Comparison of ENCODE assay signal across 12 cellular contexts in genomic region chr4:52841707-52842456, GRCh38. TPM values are rescaled to one million over a fixed set of nuclear protein-coding genes. Genes with fewer than 3 reads are reported as not detected.
DNase-seq lines count a peak whose midpoint lies in the region; ATAC-seq and TF ChIP-seq lines count a peak whose summit lies in the region.
"Had no signal": no experiment of that assay in that cellular context is flagged by ENCODE, and none has a peak within 500 bp of the region (broad histone marks: within the 10 kb centered on the region; RNA-seq: fewer than 3 reads in every experiment).

No MANE protein-coding gene starts in this region.

- H3K4me1 Mint-ChIP-seq in naive thymus-derived CD4-positive, alpha-beta T cell, result peaks cover 0 to 4% (median 0%) of the 10 kb centered on the region in 7 donors

- H3K9me3 ChIP-seq in mammary epithelial cell (replicated peaks; ENCODE audit: insufficient read depth, low read length) (no peaks in the 10 kb centered on the region), gastrocnemius medialis (no peaks in the 10 kb centered on the region)
- no peaks in the 10 kb centered on the region for H3K9me3 ChIP-seq in naive thymus-derived CD4-positive, alpha-beta T cell (ENCODE audit: control insufficient read depth in 2 of 3, low read length in 3 of 3)
- H3K9me3 ChIP-seq: neutrophil had no signal

- no peak overlapping the region for H3K4me2 ChIP-seq in mammary epithelial cell (ENCODE audit: insufficient read depth, low read depth, low read length)

- CTCF ChIA-PET in mammary epithelial cell (lab: Charles Lee; ENCODE audit: low non-redundant PET), result no interaction called here
- CTCF ChIA-PET in naive thymus-derived CD4-positive, alpha-beta T cell (lab: Charles Lee), result no interaction called here

- WGBS in mammary epithelial cell (ENCODE audit: low coverage, missing lambda C conversion rate), result 36% methylated on average over 17 of the region's 18 CpGs

- DNase-seq in Daoy (ENCODE audit: low read depth), result peak; percentile 27
- DNase-seq in mammary epithelial cell, result peak; percentile 26
- DNase-seq in hypothalamus (lab: John Stamatoyannopoulos, UW), result peak in 26 of 51 donors; percentile 2 to 49 (median 26)
- no peak for DNase-seq in gastrocnemius medialis
- no peak for DNase-seq in DMS153 (lab: John Stamatoyannopoulos, UW)
- DNase-seq in activated CD8-positive, alpha-beta memory T cell treated with anti-CD3 and anti-CD28 coated beads, Interleukin-2, amount 50 U/mL, for 4 hours, result no peak
- DNase-seq in NCI-H2196 treated with DMSO at 0.1 percent for 48 hours (lab: John Stamatoyannopoulos, UW; ENCODE audit: unreplicated experiment), result no peak
- DNase-seq in naive thymus-derived CD4-positive, alpha-beta T cell, result no peak
- DNase-seq: activated CD4-positive, alpha-beta T cell treated with anti-CD3 and anti-CD28 coated beads for 4 hours; activated T-cell treated with anti-CD3 and anti-CD28 coated beads, Interleukin-2, amount 50 U/mL, for 72 hours; GF-D8 had no signal

- intact Hi-C loops in mammary epithelial cell (cut with micrococcal nuclease), result no loop called here
- intact Hi-C loops in gastrocnemius medialis (cut with DNase I; ENCODE audit: low total_unique reads), result no loop called here
- intact Hi-C loops in naive thymus-derived CD4-positive, alpha-beta T cell (cut with micrococcal nuclease), result no loop called here

- H3K9ac ChIP-seq in mammary epithelial cell (ENCODE audit: insufficient read depth, low read length), result no peak overlapping the region

- no peaks in the 10 kb centered on the region for H3K27me3 ChIP-seq in mammary epithelial cell (ENCODE audit: insufficient read depth, low read length)
- H3K27me3 ChIP-seq in gastrocnemius medialis, result no peaks in the 10 kb centered on the region
- no peaks in the 10 kb centered on the region for H3K27me3 ChIP-seq in naive thymus-derived CD4-positive, alpha-beta T cell (ENCODE audit: control insufficient read depth in 2 of 2, insufficient read depth in 2 of 2, low read length in 2 of 2)
- H3K27me3 ChIP-seq: neutrophil had no signal

- H3K4me1 ChIP-seq in mammary epithelial cell (ENCODE audit: insufficient read depth, low read length) (peaks cover 34% of the 10 kb centered on the region), gastrocnemius medialis (peaks cover 27 to 51% of the 10 kb centered on the region in 2 donors)
- H3K4me1 ChIP-seq in naive thymus-derived CD4-positive, alpha-beta T cell (ENCODE audit: control insufficient read depth in 2 of 2, insufficient read depth in 2 of 2, low read length in 2 of 2), result no peaks in the 10 kb centered on the region

- dilution Hi-C loops in mammary epithelial cell (cut with HindIII; ENCODE audit: low sequenced_read_pairs), result no loop called here

- TF ChIP-seq POLR2A in gastrocnemius medialis (IDR thresholded peaks at IDR 0.05), result no peak

- H3K27ac Mint-ChIP-seq in naive thymus-derived CD4-positive, alpha-beta T cell, result no peak overlapping the region
- H3K27ac Mint-ChIP-seq: activated T-cell treated with anti-CD3 and anti-CD28 coated beads, Interleukin-2, amount 50 U/mL, for 72 hours had no signal

- no peaks in the 10 kb centered on the region for H3K36me3 Mint-ChIP-seq in naive thymus-derived CD4-positive, alpha-beta T cell

- H3K27ac ChIP-seq in mammary epithelial cell (ENCODE audit: insufficient read depth, low read depth, low read length) (no peak overlapping the region), gastrocnemius medialis (peak overlapping the region in 3 of 4 donors; percentile 18 to 49 (median 44))
- H3K27ac ChIP-seq in naive thymus-derived CD4-positive, alpha-beta T cell (ENCODE audit: low read depth, low read length), result no peak overlapping the region
- H3K27ac ChIP-seq: neutrophil had no signal

- TF ChIP-seq CTCF in mammary epithelial cell (conservative IDR thresholded peaks at IDR 0.05 in 1 of 2, IDR thresholded peaks at IDR 0.05 in 1 of 2; ENCODE audit: extremely low read depth in 1 of 2, insufficient read depth in 1 of 2, low read depth in 1 of 2, low read length in 2 of 2) (no peak), gastrocnemius medialis (IDR thresholded peaks at IDR 0.05 in 4 of 5, conservative IDR thresholded peaks at IDR 0.05 in 1 of 5) (no peak)

- peaks cover 0 to 2% (median 0%) of the 10 kb centered on the region in 11 donors for H3K9me3 Mint-ChIP-seq in naive thymus-derived CD4-positive, alpha-beta T cell
- H3K9me3 Mint-ChIP-seq: activated T-cell treated with anti-CD3 and anti-CD28 coated beads, Interleukin-2, amount 50 U/mL, for 72 hours had no signal

- in situ Hi-C loops in mammary epithelial cell (cut with MboI; ENCODE audit: low sequenced_read_pairs in 2 of 2), result loop anchor here in 1 of 2 donors (25.0 kb wide), 1 partner anchor 280 kb away; no protein-coding TSS in a partner anchor
- in situ Hi-C loops in gastrocnemius medialis (cut with MboI; ENCODE audit: low sequenced_read_pairs in 4 of 4), result no loop called here

- no TSS peak for BruUV-seq in mammary epithelial cell (replicated peaks; lab: Mats Ljungman, UMichigan)

- no peaks in the 10 kb centered on the region for H3K79me2 ChIP-seq in mammary epithelial cell (ENCODE audit: insufficient read depth, low read length)

- H3K4me3 ChIP-seq in mammary epithelial cell (replicated peaks in 1 of 3; ENCODE audit: insufficient read depth in 1 of 3, low read depth in 2 of 3, low read length in 3 of 3) (no peak overlapping the region), gastrocnemius medialis (no peak overlapping the region)
- H3K4me3 ChIP-seq in naive thymus-derived CD4-positive, alpha-beta T cell (ENCODE audit: low read length), result no peak overlapping the region

- H3K4me3 Mint-ChIP-seq in naive thymus-derived CD4-positive, alpha-beta T cell, result no peak overlapping the region
- H3K4me3 Mint-ChIP-seq: activated T-cell treated with anti-CD3 and anti-CD28 coated beads, Interleukin-2, amount 50 U/mL, for 72 hours had no signal

- peak in 1 of 2 donors; percentile 19 for ATAC-seq in gastrocnemius medialis
- no peak for ATAC-seq in naive thymus-derived CD4-positive, alpha-beta T cell
- ATAC-seq: activated T-cell treated with anti-CD3 and anti-CD28 coated beads, Interleukin-2, amount 50 U/mL, for 72 hours had no signal

- POLR2A ChIA-PET in naive thymus-derived CD4-positive, alpha-beta T cell (lab: Charles Lee), result no interaction called here

- peaks cover 0 to 7% (median 0%) of the 10 kb centered on the region in 5 donors for H3K27me3 Mint-ChIP-seq in naive thymus-derived CD4-positive, alpha-beta T cell

- H3K36me3 ChIP-seq in mammary epithelial cell (ENCODE audit: insufficient read depth, low read length) (no peaks in the 10 kb centered on the region), gastrocnemius medialis (no peaks in the 10 kb centered on the region)
- no peaks in the 10 kb centered on the region for H3K36me3 ChIP-seq in naive thymus-derived CD4-positive, alpha-beta T cell (ENCODE audit: control insufficient read depth in 2 of 3, insufficient read depth in 3 of 3, low read length in 3 of 3)
- H3K36me3 ChIP-seq: neutrophil had no signal

- H4K20me1 ChIP-seq in mammary epithelial cell (ENCODE audit: insufficient read depth, low read length), result no peaks in the 10 kb centered on the region

- H2AFZ ChIP-seq in mammary epithelial cell (ENCODE audit: low read depth, low read length), result peak overlapping the region; percentile 79

RNA-seq across cellular contexts. Expression of gene RASL11B, which starts 20.2 kb away (rescaled TPM):
- total RNA-seq in Daoy (2014; rRNA removed; shearing (Covaris generic)), result 1.8 and 2.0 TPM in 2 replicates
- total RNA-seq in mammary epithelial cell (1 to 10 TPM; 2.4 to 3.5 TPM), gastrocnemius medialis (under 1 TPM in 1 of 4 donors, not detected in 3; 0.18 TPM)
- 3.3 TPM for polyA plus RNA-seq in mammary epithelial cell
- polyA minus RNA-seq in mammary epithelial cell, result not detected
- total RNA-seq in naive thymus-derived CD4-positive, alpha-beta T cell, result under 1 TPM in 1 of 5 experiments, not detected in 4; 0.41 TPM
- polyA plus RNA-seq in naive thymus-derived CD4-positive, alpha-beta T cell, result under 1 TPM in 1 of 2 donors, not detected in 1; 0.11 TPM

Comparison
In these comparisons a context has a peak if more than half of its experiments do, and no peak if none do; other contexts are left out.
1. DNase-seq: peak in Daoy (single experiment), mammary epithelial cell (single experiment) and hypothalamus (26 of 51); none in gastrocnemius medialis (0 of 2), DMS153 (single experiment), activated CD8-positive, alpha-beta memory T cell treated with anti-CD3 and anti-CD28 coated beads, Interleukin-2, amount 50 U/mL, for 4 hours (single experiment), NCI-H2196 treated with DMSO at 0.1 percent for 48 hours (single experiment) and naive thymus-derived CD4-positive, alpha-beta T cell (0 of 9).
2. H3K27ac ChIP-seq: peak in gastrocnemius medialis (3 of 4); none in mammary epithelial cell (single experiment) and naive thymus-derived CD4-positive, alpha-beta T cell (single experiment).